23 cellular contexts compared by ENCODE assay signal in the genomic region with DNA sequence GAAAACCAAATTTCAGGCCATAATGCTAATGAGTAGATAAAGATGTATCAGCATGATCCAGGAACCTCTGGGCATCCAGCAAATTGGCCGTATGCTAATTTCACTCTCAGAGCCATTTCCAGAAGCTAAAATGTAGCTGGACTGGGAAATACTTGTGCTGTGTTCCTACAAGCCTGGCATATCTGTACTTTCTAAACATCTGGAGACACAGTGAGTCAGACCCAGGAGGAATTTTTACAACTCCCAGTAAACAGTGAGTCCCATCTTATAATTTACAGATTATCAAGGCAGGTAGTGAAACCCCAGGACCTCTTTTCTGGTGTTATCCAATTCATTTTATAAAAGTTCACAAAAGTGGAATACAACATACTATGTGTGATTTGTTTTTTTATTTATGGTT.
DNase-seq lines count a peak whose midpoint lies in the region; ATAC-seq and TF ChIP-seq lines count a peak whose summit lies in the region.
"Had no signal": no experiment of that assay in that cellular context is flagged by ENCODE, and none has a peak within 500 bp of the region (broad histone marks: within the 10 kb centered on the region; RNA-seq: fewer than 3 reads in every experiment).

No MANE protein-coding gene starts in this region.

- H3K27ac ChIP-seq in RWPE1 = no peak overlapping the region
- H3K27ac ChIP-seq: breast epithelium, HL-60, pancreas, SJCRH30 had no signal

- ATAC-seq in HG02678 (IDR thresholded peaks at IDR 0.05; ENCODE audit: unreplicated experiment) = no peak
- ATAC-seq in left colon = no peak
- no peak for ATAC-seq in GM18502 (IDR thresholded peaks at IDR 0.05; ENCODE audit: poor library complexity, unreplicated experiment)
- ATAC-seq: left ventricle myocardium superior, pancreas had no signal

- CTCF ChIA-PET in RWPE1 (lab: Yijun Ruan, JAX) = interaction anchor here (0.7 kb wide), 1 partner anchor 259 kb away, joined by 4 read pairs; no protein-coding TSS in a partner anchor

- no peak for TF ChIP-seq CTCF in RWPE1 (conservative IDR thresholded peaks at IDR 0.05; ENCODE audit: low read depth)

- intact Hi-C loops in left colon (cut with DNase I, micrococcal nuclease) = no loop called here

- DNase-seq in H4 (ENCODE audit: low spot score) (peak; percentile 7), RWPE1 (ENCODE audit: low spot score) (peak; percentile 36), epidermal melanocyte (ENCODE audit: insufficient read length, low spot score) (peak; percentile 20), iris pigment epithelial cell (ENCODE audit: low read depth) (peak; percentile 43), hypothalamus (lab: John Stamatoyannopoulos, UW) (no peak), left colon (no peak)
- DNase-seq: activated CD4-positive, alpha-beta memory T cell treated with anti-CD3 and anti-CD28 coated beads, Interleukin-2, amount 10 ng/mL, durations not matched to agents 7 days and 5 days; activated CD4-positive, CD25-positive, alpha-beta regulatory T cell treated with anti-CD3 and anti-CD28 coated beads, Interleukin-2, amount 50 U/mL, for 72 hours; activated naive CD8-positive, alpha-beta T cell treated with anti-CD3 and anti-CD28 coated beads, Interleukin-2, amount 10 ng/mL, durations not matched to agents 7 days and 5 days; cortex of kidney; IMR-90; left ventricle myocardium superior; MM.1S; NCI-H1436; NCI-H2107; NCI-H510A; pancreas; SJCRH30; stimulated activated CD4-positive, alpha-beta T cell treated with anti-CD3 and anti-CD28 coated beads, Interleukin-15, amount 100 ng/mL, for 24 hours had no signal

- POLR2A ChIA-PET in RWPE1 (lab: Yijun Ruan, JAX; ENCODE audit: low non-redundant PET) = no interaction called here

Comparison
In these comparisons a context has a peak if more than half of its experiments do, and no peak if none do; other contexts are left out.
1. DNase-seq: peak in H4 (single experiment), RWPE1 (single experiment), epidermal melanocyte (single experiment) and iris pigment epithelial cell (single experiment); none in hypothalamus (0 of 51) and left colon (0 of 2).